Comparison of ENCODE assay signal across 1 cellular context in the genomic region with DNA sequence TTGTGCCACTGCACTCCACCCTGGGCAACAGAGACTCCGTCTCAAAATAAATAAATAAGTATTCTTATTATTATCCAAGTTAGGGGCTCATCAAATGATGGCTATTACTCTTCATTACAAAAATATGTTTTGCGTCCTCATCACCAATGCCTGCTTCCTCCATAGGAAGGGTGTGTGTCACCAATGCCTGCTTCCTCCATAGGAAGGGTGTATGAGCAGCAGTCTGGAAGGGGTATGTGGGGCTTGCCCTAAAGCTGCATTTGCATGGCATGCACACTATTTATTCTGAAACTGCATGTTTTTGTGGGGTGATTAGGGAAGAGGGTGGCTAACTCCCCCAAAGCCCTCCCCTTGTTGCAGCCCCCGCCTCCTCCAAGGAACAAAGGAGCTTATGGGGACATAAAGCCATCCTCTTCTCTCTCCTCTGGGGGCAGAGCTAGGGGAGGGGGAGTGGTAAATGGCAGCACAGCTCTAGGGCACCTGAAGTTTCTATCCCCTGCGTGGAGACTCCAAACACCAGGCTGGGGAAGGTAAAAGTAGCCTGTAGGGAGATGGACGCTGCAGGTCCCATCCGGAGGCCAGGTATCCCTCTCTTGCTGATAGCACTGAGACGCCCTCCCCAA.
A peak's percentile ranks its signal among the peaks of the same experiment; 100 is the strongest.
TF ChIP-seq lines count a peak whose summit lies in the region.

No MANE protein-coding gene starts in this region.

TF ChIP-seq in HepG2, 621 proteins besides CTCF, POLR2A, EP300 and RAD21 (continued from another document):
- TF ChIP-seq GLI4 (CRISPR knock-in tag; IDR thresholded peaks at IDR 0.05; ENCODE audit: borderline replicate concordance) (no peak), SRY (CRISPR knock-in tag; IDR thresholded peaks at IDR 0.05) (0 out of 2 replicates have a peak, but pooled peaks have one; percentile 35)
TF ChIP-seq in HepG2: peak in this region for 4.
